ENCODE assay signal across 8 cellular contexts in the genomic region with DNA sequence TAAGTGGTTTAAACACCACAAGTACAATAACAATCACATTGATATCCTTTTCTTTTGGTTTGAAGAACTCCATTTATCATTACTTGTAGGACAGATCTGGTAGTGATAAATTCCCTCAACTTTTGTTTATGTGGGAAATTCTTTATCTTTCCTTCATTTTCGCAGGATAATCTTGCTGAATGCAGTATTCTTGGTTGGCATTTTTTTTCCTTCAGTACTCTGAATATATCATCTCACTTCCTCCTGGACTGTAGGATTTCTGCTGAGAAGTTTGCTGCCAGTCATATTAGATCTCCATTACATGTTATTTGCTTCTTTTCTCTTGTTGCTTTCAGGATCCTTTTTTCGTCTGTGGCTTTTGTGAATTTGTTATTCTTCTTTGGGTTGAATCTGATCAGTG.
"Had no signal": no experiment of that assay in that cellular context is flagged by ENCODE, and none has a peak within 500 bp of the region (broad histone marks: within the 10 kb centered on the region; RNA-seq: fewer than 3 reads in every experiment).

No MANE protein-coding gene starts in this region.

- DNase-seq: GDM1, GF-D8 had no signal

- ATAC-seq: GM12878 had no signal

- FAIRE-seq: G401.6, GM12878, GM12891, GM12892, GM18507, GM19239 had no signal

- H3K4me3 ChIP-seq: GM12878 had no signal
